Comparison of ENCODE assay signal across 8 cellular contexts in genomic region chr17:50079334-50080095, GRCh38.
DNase-seq lines count a peak whose midpoint lies in the region; ATAC-seq and TF ChIP-seq lines count a peak whose summit lies in the region.

No MANE protein-coding gene starts in this region.

- DNase-seq in NCI-H2171 treated with DMSO at 0.1 percent for 48 hours (lab: John Stamatoyannopoulos, UW) (peak; percentile 96), choroid plexus epithelial cell (ENCODE audit: low read depth) (no peak), nephron progenitor cell (no peak), superior temporal gyrus (ENCODE audit: extremely low spot score) (no peak)

- H3K36me3 Mint-ChIP-seq in nephron progenitor cell (ENCODE audit: low read depth) = peaks cover 4% of the 10 kb centered on the region

- TF ChIP-seq CTCF in GM12874 (IDR thresholded peaks at IDR 0.05; ENCODE audit: insufficient read depth, low read depth, low read length) (peak; percentile 78), choroid plexus epithelial cell (conservative IDR thresholded peaks at IDR 0.05; ENCODE audit: low read depth, low read length) (peak; percentile 69), nephron progenitor cell (IDR thresholded peaks at IDR 0.05) (peak; percentile 26)

- peaks cover 18% of the 10 kb centered on the region for H3K4me1 Mint-ChIP-seq in nephron progenitor cell

- no peak for ATAC-seq in HG03442 (IDR thresholded peaks at IDR 0.05; ENCODE audit: unreplicated experiment)
- ATAC-seq in GM19035 (IDR thresholded peaks at IDR 0.05; ENCODE audit: unreplicated experiment) = no peak
- no peak for ATAC-seq in HG03045 (IDR thresholded peaks at IDR 0.05; ENCODE audit: unreplicated experiment)

- no peak overlapping the region for H3K4me3 Mint-ChIP-seq in nephron progenitor cell

- H3K27me3 Mint-ChIP-seq in nephron progenitor cell (ENCODE audit: low read depth, poor library complexity) = peaks cover 43% of the 10 kb centered on the region

- no peaks in the 10 kb centered on the region for H3K9me3 Mint-ChIP-seq in nephron progenitor cell

- H3K27ac Mint-ChIP-seq in nephron progenitor cell = no peak overlapping the region

- H3K4me3 ChIP-seq in choroid plexus epithelial cell (ENCODE audit: low read depth, low read length) = no peak overlapping the region

Comparison
In these comparisons a context has a peak if more than half of its experiments do, and no peak if none do; other contexts are left out.
1. CTCF ChIP-seq: peak in every context shown above with its lines; median percentile 78 in GM12874; 69 in choroid plexus epithelial cell; 26 in nephron progenitor cell.